13 cellular contexts compared by ENCODE assay signal in the genomic region with DNA sequence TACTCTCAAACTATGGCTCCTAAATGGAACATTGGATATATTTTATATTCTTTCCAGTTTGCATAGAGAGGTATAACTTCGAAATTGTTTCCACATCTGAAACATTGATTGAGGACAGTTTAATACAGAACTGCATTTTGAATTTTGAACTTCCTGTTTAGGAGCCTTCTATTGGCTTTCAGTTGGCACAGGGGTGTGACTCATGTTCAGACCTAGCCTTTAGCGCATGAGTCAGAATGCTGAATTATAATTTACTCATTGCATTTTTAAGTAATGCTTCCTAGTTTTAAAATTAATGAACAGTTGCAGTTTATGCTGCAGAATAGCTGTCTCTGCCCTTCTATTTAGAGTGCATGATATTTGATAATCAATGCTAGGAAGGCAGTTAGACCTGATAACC.
"Had no signal": no experiment of that assay in that cellular context is flagged by ENCODE, and none has a peak within 500 bp of the region (broad histone marks: within the 10 kb centered on the region; RNA-seq: fewer than 3 reads in every experiment).

No MANE protein-coding gene starts in this region.

- H3K4me2 ChIP-seq: smooth muscle cell had no signal

- H3K4me3 ChIP-seq: smooth muscle cell, thyroid gland, vagina had no signal

- H3K27me3 ChIP-seq: thyroid gland, vagina had no signal

- DNase-seq: activated CD4-positive, alpha-beta T cell treated with anti-CD3 and anti-CD28 coated beads, Interleukin-2, amount 10 ng/mL, durations not matched to agents 7 days and 5 days; activated CD4-positive, CD25-positive, alpha-beta regulatory T cell; activated CD8-positive, alpha-beta memory T cell treated with anti-CD3 and anti-CD28 coated beads for 24 hours; activated naive CD4-positive, alpha-beta T cell treated with anti-CD3 and anti-CD28 coated beads for 36 hours; effector memory CD4-positive, alpha-beta T cell; glutamatergic neuron; immature natural killer cell; right cardiac atrium; thyroid gland had no signal

- H3K36me3 ChIP-seq: thyroid gland, vagina had no signal

- H3K9me3 ChIP-seq: thyroid gland, vagina had no signal

- H3K4me1 ChIP-seq: thyroid gland, vagina had no signal

- H3K27ac ChIP-seq: thyroid gland, vagina had no signal

- ATAC-seq: activated T-helper 17 cell treated with anti-CD3 and anti-CD28 coated beads, Interleukin-2, amount 50 U/mL, for 72 hours; natural killer cell treated with Interleukin-12 subunit alpha and Interleukin-12 subunit beta and Interleukin-15 and Interleukin-18, amount 100 ng/mL, for 72 hours; right cardiac atrium had no signal
